In genomic region chr5:1004598-1005361, GRCh38 we compare ENCODE assay signal across 7 cellular contexts. TPM values are rescaled to one million over a fixed set of nuclear protein-coding genes. Genes with fewer than 3 reads are reported as not detected.
A peak's percentile ranks its signal among the peaks of the same experiment; 100 is the strongest.
DNase-seq lines count a peak whose midpoint lies in the region; ATAC-seq and TF ChIP-seq lines count a peak whose summit lies in the region.

No MANE protein-coding gene starts in this region.

- no peaks in the 10 kb centered on the region for H3K4me1 ChIP-seq in GM23248 (ENCODE audit: insufficient read depth)
- H3K4me1 ChIP-seq in heart left ventricle, result peaks cover 0 to 41% (median 21%) of the 10 kb centered on the region in 12 donors

- no peaks in the 10 kb centered on the region for H3K36me3 ChIP-seq in GM23248 (ENCODE audit: low read depth)
- no peaks in the 10 kb centered on the region for H3K36me3 ChIP-seq in heart left ventricle

- H3F3A ChIP-seq in GM23248 (ENCODE audit: insufficient read depth), result no peaks in the 10 kb centered on the region

- H3K4me3 ChIP-seq in GM23248 (peak overlapping the region; percentile 69), heart left ventricle (peak overlapping the region; percentile 43 to 74 (median 62))

- H3K4me2 ChIP-seq in GM23248 (ENCODE audit: unreplicated experiment), result peak overlapping the region; percentile 65

- TF ChIP-seq POLR2A in heart left ventricle (IDR thresholded peaks at IDR 0.05), result no peak

- H3K27me3 ChIP-seq in GM23248 (replicated peaks; ENCODE audit: insufficient read depth), result peaks cover 28% of the 10 kb centered on the region
- peaks cover 6 to 49% (median 9%) of the 10 kb centered on the region in 9 donors for H3K27me3 ChIP-seq in heart left ventricle

- WGBS in GM23248 (ENCODE audit: low coverage in 1 of 2, low lambda C conversion rate in 2 of 2, missing lambda C conversion rate in 2 of 2), 2 experiments, result 9% methylated on average over 57 to 86 of the region's 87 CpGs
- WGBS in heart left ventricle, 4 donors, result 0 to 4% (median 3%) methylated on average over 18 to 87 of the region's 87 CpGs

- peak; percentile 43 to 59 for ATAC-seq in activated naive CD4-positive, alpha-beta T cell treated with anti-CD3 and anti-CD28 coated beads, Interleukin-2, amount 50 U/mL, for 72 hours
- ATAC-seq in heart left ventricle, result peak in 3 of 4 donors; percentile 73 to 86 (median 77)

- no peaks in the 10 kb centered on the region for H3K79me2 ChIP-seq in GM23248 (ENCODE audit: insufficient read depth)

- in situ Hi-C loops in GM23248 (cut with MboI), result no loop called here

- intact Hi-C loops in heart left ventricle (cut with DNase I), result loop anchor here in 7 of 10 donors (5.0 to 10.0 kb wide), 3 partner anchors 80 to 140 kb away; no protein-coding TSS in a partner anchor

- H3K27ac Mint-ChIP-seq in activated naive CD4-positive, alpha-beta T cell treated with anti-CD3 and anti-CD28 coated beads, Interleukin-2, amount 50 U/mL, for 72 hours, result no peak overlapping the region

- H4K20me1 ChIP-seq in GM23248 (ENCODE audit: insufficient read depth), result no peaks in the 10 kb centered on the region

- DNase-seq in GM23248, result peak; percentile 72
- DNase-seq in OCI-M1 (lab: John Stamatoyannopoulos, UW), result peak; percentile 90
- DNase-seq in activated naive CD4-positive, alpha-beta T cell treated with anti-CD3 and anti-CD28 coated beads, Interleukin-2, amount 50 U/mL, for 72 hours (ENCODE audit: low spot score in 2 of 2), result peak; percentile 40 to 57
- DNase-seq in heart left ventricle, result peak; percentile 76 to 92 (median 88)
- DNase-seq in pons (ENCODE audit: low spot score), result peak; percentile 16
- DNase-seq in NK-92 treated with Interleukin-12 subunit alpha and Interleukin-12 subunit beta, amount 100 ng/mL, for 24 hours (lab: John Stamatoyannopoulos, UW), result no peak
- no peak for DNase-seq in NCI-H2081 treated with DMSO at 0.1 percent for 48 hours (lab: John Stamatoyannopoulos, UW)

- H3K27ac ChIP-seq in GM23248, result no peak overlapping the region
- H3K27ac ChIP-seq in heart left ventricle, result peak overlapping the region in 11 of 12 donors; percentile 11 to 78 (median 75)

- H3K9me3 Mint-ChIP-seq in activated naive CD4-positive, alpha-beta T cell treated with anti-CD3 and anti-CD28 coated beads, Interleukin-2, amount 50 U/mL, for 72 hours, result no peaks in the 10 kb centered on the region

- peak overlapping the region; percentile 72 for H2AFZ ChIP-seq in GM23248

- H3K9ac ChIP-seq in GM23248, result peak overlapping the region; percentile 26; the same call in 1 of the 2 replicates

- H3K9me2 ChIP-seq in GM23248 (ENCODE audit: insufficient read depth), result no peaks in the 10 kb centered on the region

- H3K36me3 Mint-ChIP-seq in activated naive CD4-positive, alpha-beta T cell treated with anti-CD3 and anti-CD28 coated beads, Interleukin-2, amount 50 U/mL, for 72 hours, result no peaks in the 10 kb centered on the region

- peak; percentile 19 to 71 (median 50) for TF ChIP-seq CTCF in heart left ventricle (IDR thresholded peaks at IDR 0.05)

- H3K9me3 ChIP-seq in GM23248 (ENCODE audit: low read depth), result no peaks in the 10 kb centered on the region
- no peaks in the 10 kb centered on the region for H3K9me3 ChIP-seq in heart left ventricle

RNA-seq across cellular contexts. Expression of gene NKD2, which starts 3.8 kb away (rescaled TPM):
- total RNA-seq in GM23248 (2014; rRNA removed; shearing (Covaris generic)), result not detected in 2 replicates
- not detected in 2 replicates for polyA plus RNA-seq in GM23248 (2016; fragmentation: Nextera tagmentation; extraction: Ambion mirVana)
- 10 to 100 TPM in 1 of 2 donors, 1 to 10 TPM in 1; 1.8 to 14.6 TPM for total RNA-seq in activated naive CD4-positive, alpha-beta T cell treated with anti-CD3 and anti-CD28 coated beads, Interleukin-2, amount 50 U/mL, for 72 hours
- 1 to 10 TPM in 6 of 9 donors, under 1 TPM in 3; 0.56 to 3.9 (median 1.6) TPM for total RNA-seq in heart left ventricle
- polyA plus RNA-seq in heart left ventricle, result 1 to 10 TPM; 2.6 to 6.6 TPM

Comparison
In these comparisons a context has a peak if more than half of its experiments do, and no peak if none do; other contexts are left out.
1. DNase-seq: peak in GM23248 (single experiment), OCI-M1 (single experiment), activated naive CD4-positive, alpha-beta T cell treated with anti-CD3 and anti-CD28 coated beads, Interleukin-2, amount 50 U/mL, for 72 hours (2 of 2), heart left ventricle (5 of 5) and pons (single experiment); none in NK-92 treated with Interleukin-12 subunit alpha and Interleukin-12 subunit beta, amount 100 ng/mL, for 24 hours (single experiment) and NCI-H2081 treated with DMSO at 0.1 percent for 48 hours (single experiment).